In genomic region chr5:109347252-109347888, GRCh38 we compare ENCODE assay signal across 11 cellular contexts.
A peak's percentile ranks its signal among the peaks of the same experiment; 100 is the strongest.
DNase-seq lines count a peak whose midpoint lies in the region; ATAC-seq and TF ChIP-seq lines count a peak whose summit lies in the region.
"Had no signal": no experiment of that assay in that cellular context is flagged by ENCODE, and none has a peak within 500 bp of the region (broad histone marks: within the 10 kb centered on the region; RNA-seq: fewer than 3 reads in every experiment).

No MANE protein-coding gene starts in this region.

- H3K27me3 ChIP-seq in gastroesophageal sphincter: no peaks in the 10 kb centered on the region
- H3K27me3 ChIP-seq: tibial nerve had no signal

- H3K27ac ChIP-seq in gastroesophageal sphincter: peak overlapping the region in 3 of 4 donors; percentile 9 to 44 (median 30)
- H3K27ac ChIP-seq: epithelial cell of prostate, tibial nerve had no signal

- no peaks in the 10 kb centered on the region for H3K9me3 ChIP-seq in gastroesophageal sphincter
- H3K9me3 ChIP-seq: tibial nerve had no signal

- no peak for TF ChIP-seq EP300 in gastroesophageal sphincter (IDR thresholded peaks at IDR 0.05)

- DNase-seq in D341Med (ENCODE audit: low spot score): peak; percentile 51
- peak; percentile 91 for DNase-seq in NCI-H446 treated with DMSO at 0.1 percent for 48 hours (lab: John Stamatoyannopoulos, UW)
- peak; percentile 77 for DNase-seq in occipital lobe (lab: John Stamatoyannopoulos, UW)
- no peak for DNase-seq in DMS114 treated with DMSO at 0.1 percent for 48 hours (lab: John Stamatoyannopoulos, UW; ENCODE audit: unreplicated experiment)
- no peak for DNase-seq in NCI-H1092 treated with DMSO at 0.1 percent for 48 hours (lab: John Stamatoyannopoulos, UW)
- DNase-seq in SW 1271 (lab: John Stamatoyannopoulos, UW): no peak
- DNase-seq: COR-L47 had no signal

- no peak for TF ChIP-seq POLR2A in gastroesophageal sphincter (IDR thresholded peaks at IDR 0.05)

- H3K4me3 ChIP-seq in gastroesophageal sphincter: no peak overlapping the region
- H3K4me3 ChIP-seq: tibial nerve had no signal

- no peak for ATAC-seq in gastroesophageal sphincter
- no peak for ATAC-seq in HG03095 (IDR thresholded peaks at IDR 0.05; ENCODE audit: unreplicated experiment)

- peak in 1 of 4 experiments; percentile 8 for TF ChIP-seq CTCF in gastroesophageal sphincter (IDR thresholded peaks at IDR 0.05)

- peaks cover 10 to 80% (median 12%) of the 10 kb centered on the region in 3 donors for H3K4me1 ChIP-seq in gastroesophageal sphincter

- peaks cover 0 to 37% of the 10 kb centered on the region in 2 donors for H3K36me3 ChIP-seq in gastroesophageal sphincter

Comparison
In these comparisons a context has a peak if more than half of its experiments do, and no peak if none do; other contexts are left out.
1. DNase-seq: peak in D341Med (single experiment), NCI-H446 treated with DMSO at 0.1 percent for 48 hours (single experiment) and occipital lobe (single experiment); none in DMS114 treated with DMSO at 0.1 percent for 48 hours (single experiment), NCI-H1092 treated with DMSO at 0.1 percent for 48 hours (single experiment) and SW 1271 (0 of 2).